Comparison of ENCODE assay signal across 7 cellular contexts in the genomic region with DNA sequence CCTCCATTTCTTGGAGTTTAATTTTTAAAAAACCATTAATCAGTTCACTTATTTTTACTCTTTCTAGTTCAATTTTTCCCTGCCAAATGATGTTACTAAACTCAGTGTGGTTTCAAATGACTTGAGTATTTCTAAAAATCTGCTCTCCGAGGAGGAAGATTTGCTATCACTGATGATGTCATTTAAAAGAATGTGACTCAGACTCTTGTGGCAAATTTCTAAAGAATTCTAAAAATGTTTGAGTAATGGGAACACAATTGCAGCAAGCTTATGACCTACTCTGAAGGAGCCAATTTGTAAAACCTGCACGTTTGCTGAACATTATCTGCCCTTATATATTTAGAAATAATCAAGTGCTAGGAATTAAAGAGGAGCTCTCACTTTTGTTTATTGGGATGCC.
DNase-seq lines count a peak whose midpoint lies in the region; ATAC-seq, FAIRE-seq and TF ChIP-seq lines count a peak whose summit lies in the region.

No MANE protein-coding gene starts in this region.

- intact Hi-C loops in uterus (cut with DNase I; ENCODE audit: low total_unique reads) = loop anchor here (10.0 kb wide), 1 partner anchor 109 kb away; the partner anchor contains the start of gene BMI1

- FAIRE-seq in H54 (lab: Jason Lieb, UNC) = peak; percentile 90

- H3K27me3 Mint-ChIP-seq in WTC11 (ENCODE audit: low read depth) = peaks cover 62% of the 10 kb centered on the region

- no peaks in the 10 kb centered on the region for H3K9me3 ChIP-seq in uterus

- no peak for ATAC-seq in WTC11
- ATAC-seq in HG03108 (IDR thresholded peaks at IDR 0.05; ENCODE audit: unreplicated experiment) = no peak

- TF ChIP-seq POLR2A in H54 (IDR thresholded peaks at IDR 0.05; ENCODE audit: low read depth, low read length) (no peak), uterus (IDR thresholded peaks at IDR 0.05) (no peak)

- DNase-seq in H54 (ENCODE audit: insufficient read length, low spot score) = peak; percentile 38
- DNase-seq in SK-MEL-5 (ENCODE audit: low read depth, low spot score) = peak; percentile 35
- DNase-seq in fibroblast of pulmonary artery (ENCODE audit: low read depth) = peak; percentile 94
- peak; percentile 80 for DNase-seq in stromal cell of bone marrow (ENCODE audit: low read depth)
- no peak for DNase-seq in uterus
- no peak for DNase-seq in WTC11 (ENCODE audit: low spot score)

- no peak overlapping the region for H3K4me3 Mint-ChIP-seq in WTC11

- H3K36me3 Mint-ChIP-seq in WTC11 = no peaks in the 10 kb centered on the region

- CTCF ChIA-PET in WTC11 (lab: Charles Lee) = no interaction called here

- no peaks in the 10 kb centered on the region for H3K36me3 ChIP-seq in uterus

- H3K9me3 Mint-ChIP-seq in WTC11 = no peaks in the 10 kb centered on the region

- H3K27ac ChIP-seq in uterus = peak overlapping the region in 1 of 2 donors; percentile 10

- POLR2A ChIA-PET in WTC11 (lab: Charles Lee) = no interaction called here

- in situ Hi-C loops in SK-MEL-5 (cut with HindIII; ENCODE audit: low pct_unique_long_range_greater_than_20kb, low sequenced_read_pairs) = no loop called here

- TF ChIP-seq CTCF in fibroblast of pulmonary artery (IDR thresholded peaks at IDR 0.05; ENCODE audit: low read length, missing control alignments) = no peak
- TF ChIP-seq CTCF in uterus (IDR thresholded peaks at IDR 0.05) = no peak
- no peak for TF ChIP-seq CTCF in WTC11 (IDR thresholded peaks at IDR 0.05)

- H3K27ac Mint-ChIP-seq in WTC11 = no peak overlapping the region

- H3K27me3 ChIP-seq in uterus = no peaks in the 10 kb centered on the region

- peaks cover 0 to 7% of the 10 kb centered on the region in 2 donors for H3K4me1 ChIP-seq in uterus

- H3K4me3 ChIP-seq in fibroblast of pulmonary artery (replicated peaks; ENCODE audit: low read depth, low read length) (no peak overlapping the region), uterus (no peak overlapping the region)

- peaks cover 31% of the 10 kb centered on the region for H3K4me1 Mint-ChIP-seq in WTC11

TF ChIP-seq in WTC11, 78 proteins besides CTCF, POLR2A, EP300 and RAD21:
- TF ChIP-seq, protein P1, sequence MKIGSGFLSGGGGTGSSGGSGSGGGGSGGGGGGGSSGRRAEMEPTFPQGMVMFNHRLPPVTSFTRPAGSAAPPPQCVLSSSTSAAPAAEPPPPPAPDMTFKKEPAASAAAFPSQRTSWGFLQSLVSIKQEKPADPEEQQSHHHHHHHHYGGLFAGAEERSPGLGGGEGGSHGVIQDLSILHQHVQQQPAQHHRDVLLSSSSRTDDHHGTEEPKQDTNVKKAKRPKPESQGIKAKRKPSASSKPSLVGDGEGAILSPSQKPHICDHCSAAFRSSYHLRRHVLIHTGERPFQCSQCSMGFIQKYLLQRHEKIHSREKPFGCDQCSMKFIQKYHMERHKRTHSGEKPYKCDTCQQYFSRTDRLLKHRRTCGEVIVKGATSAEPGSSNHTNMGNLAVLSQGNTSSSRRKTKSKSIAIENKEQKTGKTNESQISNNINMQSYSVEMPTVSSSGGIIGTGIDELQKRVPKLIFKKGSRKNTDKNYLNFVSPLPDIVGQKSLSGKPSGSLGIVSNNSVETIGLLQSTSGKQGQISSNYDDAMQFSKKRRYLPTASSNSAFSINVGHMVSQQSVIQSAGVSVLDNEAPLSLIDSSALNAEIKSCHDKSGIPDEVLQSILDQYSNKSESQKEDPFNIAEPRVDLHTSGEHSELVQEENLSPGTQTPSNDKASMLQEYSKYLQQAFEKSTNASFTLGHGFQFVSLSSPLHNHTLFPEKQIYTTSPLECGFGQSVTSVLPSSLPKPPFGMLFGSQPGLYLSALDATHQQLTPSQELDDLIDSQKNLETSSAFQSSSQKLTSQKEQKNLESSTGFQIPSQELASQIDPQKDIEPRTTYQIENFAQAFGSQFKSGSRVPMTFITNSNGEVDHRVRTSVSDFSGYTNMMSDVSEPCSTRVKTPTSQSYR (CRISPR knock-in tag; IDR thresholded peaks at IDR 0.05) = no peak
- TF ChIP-seq ZNF263 (CRISPR knock-in tag; IDR thresholded peaks at IDR 0.05; ENCODE audit: low read depth) (no peak), KAT7 (CRISPR knock-in tag; IDR thresholded peaks at IDR 0.05; ENCODE audit: borderline replicate concordance) (no peak), TP53 (CRISPR knock-in tag; IDR thresholded peaks at IDR 0.05) (no peak), TEAD1 (CRISPR knock-in tag; IDR thresholded peaks at IDR 0.05) (no peak), NR1H2 (CRISPR knock-in tag; IDR thresholded peaks at IDR 0.05) (no peak)
- TF ChIP-seq, protein P2, sequence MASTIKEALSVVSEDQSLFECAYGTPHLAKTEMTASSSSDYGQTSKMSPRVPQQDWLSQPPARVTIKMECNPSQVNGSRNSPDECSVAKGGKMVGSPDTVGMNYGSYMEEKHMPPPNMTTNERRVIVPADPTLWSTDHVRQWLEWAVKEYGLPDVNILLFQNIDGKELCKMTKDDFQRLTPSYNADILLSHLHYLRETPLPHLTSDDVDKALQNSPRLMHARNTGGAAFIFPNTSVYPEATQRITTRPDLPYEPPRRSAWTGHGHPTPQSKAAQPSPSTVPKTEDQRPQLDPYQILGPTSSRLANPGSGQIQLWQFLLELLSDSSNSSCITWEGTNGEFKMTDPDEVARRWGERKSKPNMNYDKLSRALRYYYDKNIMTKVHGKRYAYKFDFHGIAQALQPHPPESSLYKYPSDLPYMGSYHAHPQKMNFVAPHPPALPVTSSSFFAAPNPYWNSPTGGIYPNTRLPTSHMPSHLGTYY (CRISPR knock-in tag; IDR thresholded peaks at IDR 0.05) = no peak
TF ChIP-seq in WTC11: peak in this region for 0.

Comparison
In these comparisons a context has a peak if more than half of its experiments do, and no peak if none do; other contexts are left out.
1. DNase-seq: peak in H54 (single experiment), SK-MEL-5 (single experiment), fibroblast of pulmonary artery (single experiment) and stromal cell of bone marrow (single experiment); none in uterus (0 of 2) and WTC11 (single experiment).